Comparison of ENCODE assay signal across 1 cellular context in genomic region chr19:35613574-35613973, GRCh38.
TF ChIP-seq lines count a peak whose summit lies in the region.

No MANE protein-coding gene starts in this region.

TF ChIP-seq in K562, 482 proteins besides CTCF, POLR2A, EP300 and RAD21:
- TF ChIP-seq ZBTB2 (IDR thresholded peaks at IDR 0.05) (no peak), RFX5 (IDR thresholded peaks at IDR 0.05; ENCODE audit: low read depth, low read length) (0 out of 2 replicates have a peak, but pooled peaks have one; percentile 8)
